8 cellular contexts compared by ENCODE assay signal in the genomic region with DNA sequence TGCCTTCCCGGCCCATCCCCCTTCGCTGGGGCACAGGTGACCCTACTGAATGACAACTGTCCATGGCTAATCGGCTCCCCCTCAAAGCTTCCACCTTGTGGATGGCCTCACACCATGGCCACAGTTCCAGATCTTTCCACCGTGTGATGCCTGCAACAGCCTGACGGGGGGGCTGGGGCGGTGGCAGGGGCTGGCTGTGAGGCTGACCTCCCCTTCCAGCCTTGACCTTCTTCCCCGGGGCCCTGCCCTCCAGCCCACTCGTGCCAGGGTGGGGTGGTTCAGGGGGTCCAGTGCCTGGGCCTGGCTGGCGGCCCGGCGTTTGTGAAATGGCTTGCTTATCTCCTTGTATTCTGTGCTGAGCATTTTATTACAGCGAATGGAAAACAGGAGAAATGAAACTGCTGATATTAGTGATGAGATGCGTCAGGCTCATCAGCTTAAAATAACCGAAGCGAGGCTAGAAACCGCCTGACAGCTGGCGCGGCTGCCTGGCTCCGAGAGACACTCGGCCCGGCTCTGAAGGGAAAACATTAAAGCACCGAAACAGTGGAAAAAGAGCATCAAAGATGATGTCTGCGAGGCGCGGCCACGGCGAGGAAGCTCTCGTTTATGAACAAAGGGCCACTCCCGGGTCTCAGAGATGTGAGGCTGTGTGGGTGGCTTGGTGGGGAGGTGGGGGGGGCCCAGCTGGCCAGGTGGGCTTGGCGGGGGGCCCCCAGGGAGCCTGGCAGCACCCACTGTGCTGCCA. TPM values are rescaled to one million over a fixed set of nuclear protein-coding genes. Genes with fewer than 3 reads are reported as not detected.
A peak's percentile ranks its signal among the peaks of the same experiment; 100 is the strongest.
DNase-seq lines count a peak whose midpoint lies in the region; ATAC-seq and TF ChIP-seq lines count a peak whose summit lies in the region.

No MANE protein-coding gene starts in this region.

- no peak overlapping the region for H3K56ac ChIP-seq in H9 (ENCODE audit: insufficient read length, low read depth, low read length)

- peak overlapping the region; percentile 41 for H3K4me3 ChIP-seq in WI38 (ENCODE audit: low read depth, low read length)

- H3K79me2 ChIP-seq in H9 (ENCODE audit: insufficient read depth, low read length), result no peaks in the 10 kb centered on the region

- intact Hi-C loops in dendritic cell treated with granulocyte-macrophage colony-stimulating factor and Interleukin-4, amounts not matched to agents 40 ng/mL and 50 ng/mL, for 4 days (cut with micrococcal nuclease), result no loop called here

- no peak overlapping the region for H4K5ac ChIP-seq in H9 (ENCODE audit: insufficient read length, low read depth, low read length)

- H3K18ac ChIP-seq in H9 (ENCODE audit: insufficient read length, low read depth, low read length), result no peak overlapping the region

- DNase-seq in EL (peak; percentile 23), H9 (no peak), naive B cell (peak; percentile 43), substantia nigra (lab: John Stamatoyannopoulos, UW) (peak in 3 of 49 donors; percentile 37 to 46 (median 42)), NCI-H187 (lab: John Stamatoyannopoulos, UW) (no peak)

- H2BK12ac ChIP-seq in H9 (ENCODE audit: insufficient read length, low read depth, low read length), result no peak overlapping the region

- H3K4me3 Mint-ChIP-seq in H9 (no peak overlapping the region), naive B cell (peak overlapping the region in 7 of 8 donors; percentile 36 to 79 (median 66))
- H3K4me3 Mint-ChIP-seq in dendritic cell treated with granulocyte-macrophage colony-stimulating factor and Interleukin-4, amounts not matched to agents 40 ng/mL and 50 ng/mL, for 4 days, result no peak overlapping the region

- no peak overlapping the region for H4K8ac ChIP-seq in H9 (replicated peaks; ENCODE audit: insufficient read length, low read depth, low read length)

- no peak overlapping the region for H3K23ac ChIP-seq in H9 (ENCODE audit: insufficient read length, low read depth, low read length)

- peaks cover 6 to 13% of the 10 kb centered on the region in 2 experiments for H3K4me1 Mint-ChIP-seq in H9
- H3K4me1 Mint-ChIP-seq in dendritic cell treated with granulocyte-macrophage colony-stimulating factor and Interleukin-4, amounts not matched to agents 40 ng/mL and 50 ng/mL, for 4 days (ENCODE audit: low read depth), result peaks cover 6% of the 10 kb centered on the region
- peaks cover 7 to 24% (median 12%) of the 10 kb centered on the region in 3 donors for H3K4me1 Mint-ChIP-seq in naive B cell

- no peak overlapping the region for H2AFZ ChIP-seq in H9 (ENCODE audit: low read length)

- H3K23me2 ChIP-seq in H9 (ENCODE audit: insufficient read length, low read depth, low read length, poor library complexity, severe bottlenecking), result no peaks in the 10 kb centered on the region

- H3K36me3 Mint-ChIP-seq in H9 (ENCODE audit: insufficient read depth in 1 of 3, low read depth in 3 of 3) (peaks cover 0 to 6% (median 0%) of the 10 kb centered on the region in 3 experiments; a peak in 2 of 7 replicates), naive B cell (peaks cover 0 to 24% of the 10 kb centered on the region in 2 donors)
- H3K36me3 Mint-ChIP-seq in dendritic cell treated with granulocyte-macrophage colony-stimulating factor and Interleukin-4, amounts not matched to agents 40 ng/mL and 50 ng/mL, for 4 days (ENCODE audit: low read depth), result no peaks in the 10 kb centered on the region

- no peak overlapping the region for H3K9ac ChIP-seq in H9 (ENCODE audit: extremely low read depth, insufficient read length, low read length)

- no peak overlapping the region for H2BK120ac ChIP-seq in H9 (ENCODE audit: low read depth, low read length, poor library complexity, severe bottlenecking)

- H3K27ac ChIP-seq in H9 (ENCODE audit: insufficient read length, low read depth, low read length) (no peak overlapping the region), substantia nigra (ENCODE audit: low read depth, low read length, poor library complexity, severe bottlenecking) (peak overlapping the region; percentile 38)

- H3K14ac ChIP-seq in H9 (ENCODE audit: insufficient read depth, low read length), result no peak overlapping the region

- H3K4me2 ChIP-seq in H9 (ENCODE audit: insufficient read depth, insufficient read length, low read length), result no peak overlapping the region

- no peak overlapping the region for H2BK15ac ChIP-seq in H9 (ENCODE audit: low read depth, low read length)

- H2AK5ac ChIP-seq in H9 (ENCODE audit: insufficient read length, low read length), result no peak overlapping the region

- H3K9me3 Mint-ChIP-seq in H9 (peaks cover 6 to 11% of the 10 kb centered on the region in 2 experiments; a peak in 4 of 5 replicates), naive B cell (peaks cover 0 to 6% (median 0%) of the 10 kb centered on the region in 7 donors)
- H3K9me3 Mint-ChIP-seq in dendritic cell treated with granulocyte-macrophage colony-stimulating factor and Interleukin-4, amounts not matched to agents 40 ng/mL and 50 ng/mL, for 4 days, result peaks cover 8% of the 10 kb centered on the region

- peak overlapping the region in 1 of 3 experiments; percentile 6; a peak in 1 of 7 replicates for H3K27ac Mint-ChIP-seq in H9
- peak overlapping the region; percentile 64 for H3K27ac Mint-ChIP-seq in dendritic cell treated with granulocyte-macrophage colony-stimulating factor and Interleukin-4, amounts not matched to agents 40 ng/mL and 50 ng/mL, for 4 days
- peak overlapping the region in 5 of 6 donors; percentile 75 to 95 (median 87) for H3K27ac Mint-ChIP-seq in naive B cell

- ATAC-seq in naive B cell (ENCODE audit: low read depth in 2 of 2) (peak; percentile 79 to 81), HG03521 (IDR thresholded peaks at IDR 0.05; ENCODE audit: unreplicated experiment) (no peak)

- no CpG with 5 or more reads among the region's 30 CpGs for WGBS in H9 (ENCODE audit: extremely low coverage, insufficient read length, low lambda C conversion rate)

- no peak overlapping the region for H2BK20ac ChIP-seq in H9 (ENCODE audit: low read depth, low read length, poor library complexity, severe bottlenecking)

- H2BK5ac ChIP-seq in H9 (ENCODE audit: insufficient read length, low read length), result no peak overlapping the region

- no peak overlapping the region for H3T11ph ChIP-seq in H9 (ENCODE audit: low read length)

- H3K27me3 Mint-ChIP-seq in H9 (ENCODE audit: low read depth) (peaks cover 7% of the 10 kb centered on the region), naive B cell (peaks cover 27 to 51% (median 35%) of the 10 kb centered on the region in 3 donors)
- peaks cover 39% of the 10 kb centered on the region for H3K27me3 Mint-ChIP-seq in dendritic cell treated with granulocyte-macrophage colony-stimulating factor and Interleukin-4, amounts not matched to agents 40 ng/mL and 50 ng/mL, for 4 days

- H4K20me1 ChIP-seq in H9 (ENCODE audit: control insufficient read depth, insufficient read depth, insufficient read length), result peaks cover 4% of the 10 kb centered on the region

- no peak overlapping the region for H4K91ac ChIP-seq in H9 (ENCODE audit: insufficient read length, low read depth, low read length)

- no peaks in the 10 kb centered on the region for H3K79me1 ChIP-seq in H9 (ENCODE audit: insufficient read depth, low read depth, low read length, poor library complexity, severe bottlenecking)

- H3K9me3 ChIP-seq in H9 (ENCODE audit: control insufficient read depth, low read depth, low read length), result no peaks in the 10 kb centered on the region

- no peak overlapping the region for H3K4ac ChIP-seq in H9 (ENCODE audit: low read depth, low read length)

- H3K27me3 ChIP-seq in H9 (ENCODE audit: insufficient read depth, low read length), result no peaks in the 10 kb centered on the region; the same call in 1 of the 2 replicates

- H3K4me1 ChIP-seq in H9 (ENCODE audit: insufficient read depth, low read length), result no peaks in the 10 kb centered on the region; the same call in 1 of the 2 replicates

- TF ChIP-seq CTCF in H9 (conservative IDR thresholded peaks at IDR 0.05) (peak; percentile 34), WI38 (IDR thresholded peaks at IDR 0.05; ENCODE audit: low read depth, low read length) (no peak)

RNA-seq across cellular contexts. Expression of gene PDCD1, which starts 0.9 kb away (rescaled TPM):
- total RNA-seq in H9 (2021), result 1.4 and 1.6 TPM in 2 replicates
- polyA plus RNA-seq in naive B cell (ENCODE audit: low read depth in 6 of 6), result not detected

RNA-seq across cellular contexts. Expression of gene RTP5, which starts 9.9 kb away (rescaled TPM):
- not detected in 2 replicates for total RNA-seq in H9 (2021)
- polyA plus RNA-seq in naive B cell (ENCODE audit: low read depth in 6 of 6), result not detected

RNA-seq across cellular contexts. Expression of gene NEU4, which starts 50.6 kb away (rescaled TPM):
- total RNA-seq in H9 (2021), result 0.42 and 0.70 TPM in 2 replicates
- 1 to 10 TPM in 1 of 6 donors, under 1 TPM in 1, not detected in 4; 0.55 to 1.7 TPM for polyA plus RNA-seq in naive B cell (ENCODE audit: low read depth in 6 of 6)

Comparison
In these comparisons a context has a peak if more than half of its experiments do, and no peak if none do; other contexts are left out.
1. DNase-seq: peak in EL (single experiment) and naive B cell (single experiment); none in H9 (single experiment) and NCI-H187 (0 of 2).
2. H3K4me3 Mint-ChIP-seq: peak in naive B cell (7 of 8); none in H9 (0 of 2) and dendritic cell treated with granulocyte-macrophage colony-stimulating factor and Interleukin-4, amounts not matched to agents 40 ng/mL and 50 ng/mL, for 4 days (single experiment).